24 cellular contexts compared by ENCODE assay signal in the genomic region with DNA sequence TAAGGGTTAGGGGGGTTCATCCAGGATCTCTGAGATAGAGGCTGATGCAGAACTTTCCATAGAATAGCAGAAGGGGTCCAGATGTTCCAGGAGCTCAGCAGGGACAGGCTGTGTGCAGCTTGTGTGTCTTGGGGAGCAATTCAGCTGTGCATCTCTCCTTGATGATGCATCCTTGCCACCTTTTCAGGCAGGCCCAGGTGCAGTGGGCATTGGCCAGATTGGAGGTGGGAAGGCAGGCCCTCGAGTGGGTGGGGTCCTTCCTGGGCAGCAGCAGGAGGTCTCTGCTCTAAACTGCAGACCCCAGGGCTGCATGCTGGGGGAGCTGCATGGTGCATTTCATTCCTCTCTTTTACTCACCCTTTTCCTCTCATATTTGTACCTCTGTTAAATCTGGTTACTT.
"Had no signal": no experiment of that assay in that cellular context is flagged by ENCODE, and none has a peak within 500 bp of the region (broad histone marks: within the 10 kb centered on the region; RNA-seq: fewer than 3 reads in every experiment).

No MANE protein-coding gene starts in this region.

- H3K36me3 ChIP-seq: colonic mucosa, esophagus muscularis mucosa, esophagus squamous epithelium, gastrocnemius medialis, gastroesophageal sphincter, heart left ventricle, heart right ventricle had no signal

- H3K9me3 ChIP-seq: colonic mucosa, esophagus muscularis mucosa, esophagus squamous epithelium, gastrocnemius medialis, gastroesophageal sphincter, heart left ventricle had no signal

- H3K4me1 ChIP-seq: colonic mucosa, esophagus muscularis mucosa, gastrocnemius medialis, gastroesophageal sphincter, heart left ventricle, heart right ventricle had no signal

- H3K4me3 ChIP-seq: colonic mucosa, coronary artery, dorsolateral prefrontal cortex, esophagus muscularis mucosa, esophagus squamous epithelium, gastrocnemius medialis, gastroesophageal sphincter, heart left ventricle, heart right ventricle had no signal

- H3K27me3 ChIP-seq: colonic mucosa, esophagus squamous epithelium, foreskin keratinocyte, gastrocnemius medialis, heart right ventricle had no signal

- ATAC-seq: effector memory CD8-positive, alpha-beta T cell; esophagus mucosa; foreskin keratinocyte; gastrocnemius medialis; gastroesophageal sphincter; heart right ventricle had no signal

- H3K27ac ChIP-seq: colonic mucosa, coronary artery, dorsolateral prefrontal cortex, epithelial cell of prostate, esophagus muscularis mucosa, esophagus squamous epithelium, foreskin keratinocyte, gastrocnemius medialis, gastroesophageal sphincter, heart left ventricle, heart right ventricle had no signal

- DNase-seq: colonic mucosa; cortex of kidney; dermis blood vessel endothelial cell; dorsolateral prefrontal cortex; effector CD4-positive, alpha-beta T cell; effector CD8-positive, alpha-beta T cell; effector memory CD4-positive, alpha-beta T cell; effector memory CD8-positive, alpha-beta T cell; endodermal cell; erythroblast; esophagus squamous epithelium; foreskin fibroblast; foreskin keratinocyte; foreskin melanocyte; gastrocnemius medialis; glutamatergic neuron; head of caudate nucleus; heart left ventricle; heart right ventricle had no signal
